Comparison of ENCODE assay signal across 1 cellular context in genomic region chr5:90390933-90391332, GRCh38.
TF ChIP-seq lines count a peak whose summit lies in the region.

No MANE protein-coding gene starts in this region.

TF ChIP-seq in WTC11, 78 proteins besides CTCF, POLR2A, EP300 and RAD21 (continued from another document):
- no peak for TF ChIP-seq ARID4B (CRISPR knock-in tag; IDR thresholded peaks at IDR 0.05; ENCODE audit: borderline replicate concordance)
- no peak for TF ChIP-seq SOX15 (CRISPR knock-in tag; IDR thresholded peaks at IDR 0.05)
- TF ChIP-seq PRDM15 (CRISPR knock-in tag; IDR thresholded peaks at IDR 0.05): no peak
- TF ChIP-seq ELF4 (CRISPR knock-in tag; IDR thresholded peaks at IDR 0.05; ENCODE audit: low read depth): no peak
- no peak for TF ChIP-seq ZNF232 (CRISPR knock-in tag; IDR thresholded peaks at IDR 0.05)
- no peak for TF ChIP-seq AR (CRISPR knock-in tag; IDR thresholded peaks at IDR 0.05)
- no peak for TF ChIP-seq STAT6 (CRISPR knock-in tag; conservative IDR thresholded peaks at IDR 0.05; ENCODE audit: low read depth)
- no peak for TF ChIP-seq RELA (CRISPR knock-in tag; IDR thresholded peaks at IDR 0.05; ENCODE audit: borderline replicate concordance)
- TF ChIP-seq KAT7 (CRISPR knock-in tag; IDR thresholded peaks at IDR 0.05; ENCODE audit: borderline replicate concordance): no peak
